In the genomic region with DNA sequence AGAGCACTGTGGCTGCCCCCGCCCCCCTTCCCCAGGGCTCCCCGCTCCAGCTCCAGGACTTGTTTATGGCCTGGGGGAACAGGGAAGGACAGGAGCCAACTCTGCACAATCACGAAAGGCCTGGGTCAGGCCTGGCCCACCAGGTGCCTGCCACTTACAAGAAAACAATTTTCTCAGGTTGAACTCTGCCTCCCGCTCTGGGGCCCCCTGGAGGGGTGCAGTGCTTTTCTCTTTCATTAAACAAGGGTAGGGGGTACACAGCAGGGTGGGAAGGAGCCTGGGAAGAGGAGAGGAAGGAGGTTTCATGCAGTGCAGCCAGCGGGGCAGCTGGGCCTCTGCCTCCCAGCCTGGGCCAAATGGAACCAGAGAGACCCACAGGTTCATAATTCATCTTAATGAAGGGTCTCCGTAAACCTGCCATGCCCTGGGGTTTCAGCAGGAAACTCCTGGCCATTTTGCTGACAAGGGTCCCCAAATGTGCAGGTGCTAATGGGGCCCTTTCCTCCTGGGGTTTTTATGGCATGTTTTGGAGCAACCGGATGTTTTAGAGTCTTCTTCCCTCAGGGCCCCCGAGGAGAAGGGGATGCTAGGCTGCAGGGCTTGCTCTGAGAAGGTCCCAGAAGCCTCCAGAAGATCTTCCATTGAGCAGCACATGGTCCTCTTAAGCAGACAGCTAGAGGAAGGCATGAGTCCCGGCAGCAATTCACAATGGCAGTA, we compare ENCODE assay signal across 10 cellular contexts.
"Had no signal": no experiment of that assay in that cellular context is flagged by ENCODE, and none has a peak within 500 bp of the region (broad histone marks: within the 10 kb centered on the region; RNA-seq: fewer than 3 reads in every experiment).

No MANE protein-coding gene starts in this region.

- H3K27me3 Mint-ChIP-seq: activated CD4-positive, alpha-beta memory T cell treated with anti-CD3 and anti-CD28 coated beads, Interleukin-2, amount 10 ng/mL, durations not matched to agents 7 days and 5 days had no signal

- DNase-seq: activated CD4-positive, alpha-beta memory T cell treated with anti-CD3 and anti-CD28 coated beads, Interleukin-2, amount 10 ng/mL, durations not matched to agents 7 days and 5 days; activated CD4-positive, alpha-beta T cell treated with anti-CD3 and anti-CD28 coated beads for 4 hours; activated naive CD4-positive, alpha-beta T cell treated with anti-CD3 and anti-CD28 coated beads, Interleukin-2, amount 50 U/mL, for 16 hours; activated T-cell treated with anti-CD3 and anti-CD28 coated beads, Interleukin-2, amount 50 U/mL, for 24 hours; dorsolateral prefrontal cortex; left ventricle myocardium superior; mesenchymal stem cell; pancreas; stimulated activated CD4-positive, alpha-beta T cell treated with anti-CD3 and anti-CD28 coated beads, Interleukin-1b, Interleukin-23, amount 100 ng/mL, for 48 hours had no signal

- H3K27ac Mint-ChIP-seq: activated CD4-positive, alpha-beta memory T cell treated with anti-CD3 and anti-CD28 coated beads, Interleukin-2, amount 10 ng/mL, durations not matched to agents 7 days and 5 days; activated T-cell treated with anti-CD3 and anti-CD28 coated beads, Interleukin-2, amount 50 U/mL, for 24 hours; T-helper 1 cell treated with Interleukin-12 subunit alpha and Interleukin-12 subunit beta and Interleukin-4 antibody, amounts not matched to agents 30 μg/mL and 1 μg/mL, for 36 hours had no signal

- H3K27me3 ChIP-seq: dorsolateral prefrontal cortex, pancreas had no signal

- H3K4me1 Mint-ChIP-seq: activated CD4-positive, alpha-beta memory T cell treated with anti-CD3 and anti-CD28 coated beads, Interleukin-2, amount 10 ng/mL, durations not matched to agents 7 days and 5 days had no signal

- H3K9me3 Mint-ChIP-seq: activated CD4-positive, alpha-beta memory T cell treated with anti-CD3 and anti-CD28 coated beads, Interleukin-2, amount 10 ng/mL, durations not matched to agents 7 days and 5 days; activated T-cell treated with anti-CD3 and anti-CD28 coated beads, Interleukin-2, amount 50 U/mL, for 24 hours; T-helper 1 cell treated with Interleukin-12 subunit alpha and Interleukin-12 subunit beta and Interleukin-4 antibody, amounts not matched to agents 30 μg/mL and 1 μg/mL, for 36 hours had no signal

- H3K27ac ChIP-seq: dorsolateral prefrontal cortex, pancreas had no signal

- H3K4me3 Mint-ChIP-seq: activated CD4-positive, alpha-beta memory T cell treated with anti-CD3 and anti-CD28 coated beads, Interleukin-2, amount 10 ng/mL, durations not matched to agents 7 days and 5 days; activated T-cell treated with anti-CD3 and anti-CD28 coated beads, Interleukin-2, amount 50 U/mL, for 24 hours; T-helper 1 cell treated with Interleukin-12 subunit alpha and Interleukin-12 subunit beta and Interleukin-4 antibody, amounts not matched to agents 30 μg/mL and 1 μg/mL, for 36 hours had no signal

- H3K9me3 ChIP-seq: pancreas had no signal

- H3K4me1 ChIP-seq: pancreas had no signal

- ATAC-seq: left ventricle myocardium superior, pancreas had no signal

- H3K4me3 ChIP-seq: dorsolateral prefrontal cortex, pancreas had no signal

- H3K36me3 ChIP-seq: pancreas had no signal
